1 cellular context compared by ENCODE assay signal in the genomic region with DNA sequence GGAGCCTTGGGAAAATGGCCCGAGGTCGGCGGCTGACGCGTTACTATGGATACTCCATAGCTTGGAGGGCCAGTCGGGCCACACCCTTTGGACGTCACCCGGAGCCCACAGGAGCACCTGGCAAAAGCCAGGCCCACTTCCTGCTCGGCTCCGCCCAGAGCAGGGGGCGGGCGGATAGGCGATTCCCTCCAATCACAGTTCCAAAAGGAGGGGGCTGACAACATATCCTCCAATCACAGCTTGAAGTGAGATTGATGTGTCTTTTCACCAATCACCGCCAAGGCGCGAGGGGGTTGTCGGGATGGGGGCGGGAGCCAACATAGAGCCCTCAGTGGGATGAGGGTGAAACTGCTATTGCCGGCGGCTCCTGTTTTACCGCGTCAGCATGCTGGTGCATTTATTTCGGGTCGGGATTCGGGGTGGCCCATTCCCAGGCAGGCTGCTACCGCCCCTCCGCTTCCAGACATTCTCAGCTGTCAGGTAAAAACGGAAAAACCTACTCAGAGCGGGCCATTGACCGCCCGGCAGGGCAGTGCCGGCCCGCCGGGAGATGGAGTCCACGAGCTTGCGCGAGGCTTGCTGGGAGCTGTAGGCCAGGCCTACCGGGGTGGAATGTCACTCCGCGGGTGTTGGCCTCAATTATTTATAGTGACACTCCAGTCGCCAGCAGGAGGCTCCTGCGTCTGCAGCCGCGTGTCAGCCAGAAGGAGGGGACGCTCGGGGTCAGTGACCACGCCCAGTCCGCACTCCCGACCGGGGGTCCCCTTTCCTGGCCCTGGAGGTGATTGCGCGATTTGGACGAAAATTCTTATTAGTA.
A peak's percentile ranks its signal among the peaks of the same experiment; 100 is the strongest.
TF ChIP-seq lines count a peak whose summit lies in the region.

A gene (plus strand): TSS at position 320 of the 817 bp plus-strand sequence. CDS start 66 bp downstream, at position 386.

TF ChIP-seq in HepG2, 621 proteins besides CTCF, POLR2A, EP300 and RAD21 (continued from another document and continues in another):
- TF ChIP-seq, protein P1, sequence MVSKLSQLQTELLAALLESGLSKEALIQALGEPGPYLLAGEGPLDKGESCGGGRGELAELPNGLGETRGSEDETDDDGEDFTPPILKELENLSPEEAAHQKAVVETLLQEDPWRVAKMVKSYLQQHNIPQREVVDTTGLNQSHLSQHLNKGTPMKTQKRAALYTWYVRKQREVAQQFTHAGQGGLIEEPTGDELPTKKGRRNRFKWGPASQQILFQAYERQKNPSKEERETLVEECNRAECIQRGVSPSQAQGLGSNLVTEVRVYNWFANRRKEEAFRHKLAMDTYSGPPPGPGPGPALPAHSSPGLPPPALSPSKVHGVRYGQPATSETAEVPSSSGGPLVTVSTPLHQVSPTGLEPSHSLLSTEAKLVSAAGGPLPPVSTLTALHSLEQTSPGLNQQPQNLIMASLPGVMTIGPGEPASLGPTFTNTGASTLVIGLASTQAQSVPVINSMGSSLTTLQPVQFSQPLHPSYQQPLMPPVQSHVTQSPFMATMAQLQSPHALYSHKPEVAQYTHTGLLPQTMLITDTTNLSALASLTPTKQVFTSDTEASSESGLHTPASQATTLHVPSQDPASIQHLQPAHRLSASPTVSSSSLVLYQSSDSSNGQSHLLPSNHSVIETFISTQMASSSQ (IDR thresholded peaks at IDR 0.05; ENCODE audit: low read depth) = no peak
- TF ChIP-seq, protein P1 (CRISPR knock-in tag; IDR thresholded peaks at IDR 0.05; ENCODE audit: borderline replicate concordance) = peak; percentile 76; the same call in 1 of the 2 replicates
- 0 out of 2 replicates have a peak, but pooled peaks have one; percentile 52 for TF ChIP-seq ZNF841 (CRISPR knock-in tag; IDR thresholded peaks at IDR 0.05; ENCODE audit: borderline replicate concordance)
- TF ChIP-seq, protein P2, sequence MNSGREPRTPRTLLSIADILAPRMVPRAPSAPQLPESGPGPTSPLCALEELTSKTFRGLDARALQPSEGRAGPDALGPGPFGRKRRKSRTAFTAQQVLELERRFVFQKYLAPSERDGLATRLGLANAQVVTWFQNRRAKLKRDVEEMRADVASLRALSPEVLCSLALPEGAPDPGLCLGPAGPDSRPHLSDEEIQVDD (CRISPR knock-in tag; IDR thresholded peaks at IDR 0.05; ENCODE audit: borderline replicate concordance) = no peak
- TF ChIP-seq, protein P3, sequence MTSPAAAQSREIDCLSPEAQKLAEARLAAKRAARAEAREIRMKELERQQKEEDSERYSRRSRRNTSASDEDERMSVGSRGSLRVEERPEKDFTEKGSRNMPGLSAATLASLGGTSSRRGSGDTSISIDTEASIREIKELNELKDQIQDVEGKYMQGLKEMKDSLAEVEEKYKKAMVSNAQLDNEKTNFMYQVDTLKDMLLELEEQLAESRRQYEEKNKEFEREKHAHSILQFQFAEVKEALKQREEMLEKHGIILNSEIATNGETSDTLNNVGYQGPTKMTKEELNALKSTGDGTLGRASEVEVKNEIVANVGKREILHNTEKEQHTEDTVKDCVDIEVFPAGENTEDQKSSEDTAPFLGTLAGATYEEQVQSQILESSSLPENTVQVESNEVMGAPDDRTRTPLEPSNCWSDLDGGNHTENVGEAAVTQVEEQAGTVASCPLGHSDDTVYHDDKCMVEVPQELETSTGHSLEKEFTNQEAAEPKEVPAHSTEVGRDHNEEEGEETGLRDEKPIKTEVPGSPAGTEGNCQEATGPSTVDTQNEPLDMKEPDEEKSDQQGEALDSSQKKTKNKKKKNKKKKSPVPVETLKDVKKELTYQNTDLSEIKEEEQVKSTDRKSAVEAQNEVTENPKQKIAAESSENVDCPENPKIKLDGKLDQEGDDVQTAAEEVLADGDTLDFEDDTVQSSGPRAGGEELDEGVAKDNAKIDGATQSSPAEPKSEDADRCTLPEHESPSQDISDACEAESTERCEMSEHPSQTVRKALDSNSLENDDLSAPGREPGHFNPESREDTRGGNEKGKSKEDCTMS (CRISPR knock-in tag; conservative IDR thresholded peaks at IDR 0.05) = no peak
- peak; percentile 98 for TF ChIP-seq GATAD1 (CRISPR knock-in tag; IDR thresholded peaks at IDR 0.05)
- TF ChIP-seq PCBP2 (optimal IDR thresholded peaks at IDR 0.05; ENCODE audit: low read depth, low read length, poor library complexity, severe bottlenecking) = no peak
- TF ChIP-seq, protein P4, sequence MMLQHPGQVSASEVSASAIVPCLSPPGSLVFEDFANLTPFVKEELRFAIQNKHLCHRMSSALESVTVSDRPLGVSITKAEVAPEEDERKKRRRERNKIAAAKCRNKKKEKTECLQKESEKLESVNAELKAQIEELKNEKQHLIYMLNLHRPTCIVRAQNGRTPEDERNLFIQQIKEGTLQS (CRISPR knock-in tag; IDR thresholded peaks at IDR 0.05) = no peak
- TF ChIP-seq, protein P5, sequence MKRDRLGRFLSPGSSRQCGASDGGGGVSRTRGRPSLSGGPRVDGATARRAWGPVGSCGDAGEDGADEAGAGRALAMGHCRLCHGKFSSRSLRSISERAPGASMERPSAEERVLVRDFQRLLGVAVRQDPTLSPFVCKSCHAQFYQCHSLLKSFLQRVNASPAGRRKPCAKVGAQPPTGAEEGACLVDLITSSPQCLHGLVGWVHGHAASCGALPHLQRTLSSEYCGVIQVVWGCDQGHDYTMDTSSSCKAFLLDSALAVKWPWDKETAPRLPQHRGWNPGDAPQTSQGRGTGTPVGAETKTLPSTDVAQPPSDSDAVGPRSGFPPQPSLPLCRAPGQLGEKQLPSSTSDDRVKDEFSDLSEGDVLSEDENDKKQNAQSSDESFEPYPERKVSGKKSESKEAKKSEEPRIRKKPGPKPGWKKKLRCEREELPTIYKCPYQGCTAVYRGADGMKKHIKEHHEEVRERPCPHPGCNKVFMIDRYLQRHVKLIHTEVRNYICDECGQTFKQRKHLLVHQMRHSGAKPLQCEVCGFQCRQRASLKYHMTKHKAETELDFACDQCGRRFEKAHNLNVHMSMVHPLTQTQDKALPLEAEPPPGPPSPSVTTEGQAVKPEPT (CRISPR knock-in tag; IDR thresholded peaks at IDR 0.05; ENCODE audit: low read depth) = peak; percentile 66; the same call in 1 of the 2 replicates
- TF ChIP-seq MAFG (CRISPR knock-in tag; IDR thresholded peaks at IDR 0.05) = no peak
- TF ChIP-seq, protein P6, sequence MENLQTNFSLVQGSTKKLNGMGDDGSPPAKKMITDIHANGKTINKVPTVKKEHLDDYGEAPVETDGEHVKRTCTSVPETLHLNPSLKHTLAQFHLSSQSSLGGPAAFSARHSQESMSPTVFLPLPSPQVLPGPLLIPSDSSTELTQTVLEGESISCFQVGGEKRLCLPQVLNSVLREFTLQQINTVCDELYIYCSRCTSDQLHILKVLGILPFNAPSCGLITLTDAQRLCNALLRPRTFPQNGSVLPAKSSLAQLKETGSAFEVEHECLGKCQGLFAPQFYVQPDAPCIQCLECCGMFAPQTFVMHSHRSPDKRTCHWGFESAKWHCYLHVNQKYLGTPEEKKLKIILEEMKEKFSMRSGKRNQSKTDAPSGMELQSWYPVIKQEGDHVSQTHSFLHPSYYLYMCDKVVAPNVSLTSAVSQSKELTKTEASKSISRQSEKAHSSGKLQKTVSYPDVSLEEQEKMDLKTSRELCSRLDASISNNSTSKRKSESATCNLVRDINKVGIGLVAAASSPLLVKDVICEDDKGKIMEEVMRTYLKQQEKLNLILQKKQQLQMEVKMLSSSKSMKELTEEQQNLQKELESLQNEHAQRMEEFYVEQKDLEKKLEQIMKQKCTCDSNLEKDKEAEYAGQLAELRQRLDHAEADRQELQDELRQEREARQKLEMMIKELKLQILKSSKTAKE (CRISPR knock-in tag; IDR thresholded peaks at IDR 0.05; ENCODE audit: borderline replicate concordance) = 0 out of 2 replicates have a peak, but pooled peaks have one; percentile 11
- no peak for TF ChIP-seq ZNF331 (CRISPR knock-in tag; IDR thresholded peaks at IDR 0.05)
- no peak; the same call in 1 of the 2 replicates for TF ChIP-seq GTF2F1 (IDR thresholded peaks at IDR 0.05; ENCODE audit: low read length)
- TF ChIP-seq REPIN1 (CRISPR knock-in tag; IDR thresholded peaks at IDR 0.05; ENCODE audit: borderline replicate concordance, low read depth) = 0 out of 2 replicates have a peak, but pooled peaks have one; percentile 6
- 0 out of 2 replicates have a peak, but pooled peaks have one; percentile 66 for TF ChIP-seq ZNF180 (CRISPR knock-in tag; IDR thresholded peaks at IDR 0.05; ENCODE audit: borderline replicate concordance, low read depth)
- no peak for TF ChIP-seq FOXP1 (IDR thresholded peaks at IDR 0.05)
- TF ChIP-seq FOXP1 (CRISPR knock-in tag; IDR thresholded peaks at IDR 0.05) = peak; percentile 21; the same call in 1 of the 2 replicates
- TF ChIP-seq FOSL1 (CRISPR knock-in tag; IDR thresholded peaks at IDR 0.05; ENCODE audit: borderline replicate concordance) = no peak
- TF ChIP-seq, protein P7, sequence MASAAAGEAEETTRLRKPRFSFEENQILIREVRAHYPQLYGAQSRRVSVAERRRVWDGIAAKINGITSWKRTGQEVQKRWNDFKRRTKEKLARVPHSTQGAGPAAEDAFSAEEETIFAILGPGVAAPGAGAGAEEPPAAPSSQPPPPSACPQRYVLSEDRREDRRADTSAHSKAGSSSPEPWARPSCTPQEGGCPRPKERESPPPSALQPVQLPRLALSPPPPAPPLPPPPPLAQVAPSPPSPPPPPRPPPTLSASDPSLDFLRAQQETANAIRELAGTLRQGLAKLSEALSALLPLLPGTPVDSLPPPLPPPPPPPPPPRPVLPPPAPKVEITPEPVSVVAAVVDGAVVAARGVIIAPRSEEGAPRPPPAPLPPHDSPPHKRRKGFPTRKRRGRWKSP (CRISPR knock-in tag; IDR thresholded peaks at IDR 0.05) = no peak
- TF ChIP-seq RELA (CRISPR knock-in tag; IDR thresholded peaks at IDR 0.05) = no peak; the same call in 1 of the 2 replicates
- peak; percentile 82 for TF ChIP-seq TEAD3 (CRISPR knock-in tag; optimal IDR thresholded peaks at IDR 0.05; ENCODE audit: borderline replicate concordance)
- TF ChIP-seq SKI (IDR thresholded peaks at IDR 0.05; ENCODE audit: partially characterized antibody) = no peak
- TF ChIP-seq RFXAP (CRISPR knock-in tag; IDR thresholded peaks at IDR 0.05; ENCODE audit: borderline replicate concordance) = peak; percentile 76; the same call in 1 of the 2 replicates
- no peak for TF ChIP-seq ZFP82 (CRISPR knock-in tag; IDR thresholded peaks at IDR 0.05; ENCODE audit: borderline replicate concordance)
- TF ChIP-seq STAG1 (CRISPR knock-in tag; IDR thresholded peaks at IDR 0.05) = peak; percentile 65
- no peak for TF ChIP-seq ZNF670 (CRISPR knock-in tag; IDR thresholded peaks at IDR 0.05; ENCODE audit: borderline replicate concordance)
- TF ChIP-seq, protein P8, sequence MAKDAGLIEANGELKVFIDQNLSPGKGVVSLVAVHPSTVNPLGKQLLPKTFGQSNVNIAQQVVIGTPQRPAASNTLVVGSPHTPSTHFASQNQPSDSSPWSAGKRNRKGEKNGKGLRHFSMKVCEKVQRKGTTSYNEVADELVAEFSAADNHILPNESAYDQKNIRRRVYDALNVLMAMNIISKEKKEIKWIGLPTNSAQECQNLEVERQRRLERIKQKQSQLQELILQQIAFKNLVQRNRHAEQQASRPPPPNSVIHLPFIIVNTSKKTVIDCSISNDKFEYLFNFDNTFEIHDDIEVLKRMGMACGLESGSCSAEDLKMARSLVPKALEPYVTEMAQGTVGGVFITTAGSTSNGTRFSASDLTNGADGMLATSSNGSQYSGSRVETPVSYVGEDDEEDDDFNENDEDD (CRISPR knock-in tag; IDR thresholded peaks at IDR 0.05; ENCODE audit: borderline replicate concordance) = peak; percentile 30; the same call in 1 of the 2 replicates
- TF ChIP-seq ZNF546 (CRISPR knock-in tag; conservative IDR thresholded peaks at IDR 0.05) = no peak
- TF ChIP-seq, protein P9, sequence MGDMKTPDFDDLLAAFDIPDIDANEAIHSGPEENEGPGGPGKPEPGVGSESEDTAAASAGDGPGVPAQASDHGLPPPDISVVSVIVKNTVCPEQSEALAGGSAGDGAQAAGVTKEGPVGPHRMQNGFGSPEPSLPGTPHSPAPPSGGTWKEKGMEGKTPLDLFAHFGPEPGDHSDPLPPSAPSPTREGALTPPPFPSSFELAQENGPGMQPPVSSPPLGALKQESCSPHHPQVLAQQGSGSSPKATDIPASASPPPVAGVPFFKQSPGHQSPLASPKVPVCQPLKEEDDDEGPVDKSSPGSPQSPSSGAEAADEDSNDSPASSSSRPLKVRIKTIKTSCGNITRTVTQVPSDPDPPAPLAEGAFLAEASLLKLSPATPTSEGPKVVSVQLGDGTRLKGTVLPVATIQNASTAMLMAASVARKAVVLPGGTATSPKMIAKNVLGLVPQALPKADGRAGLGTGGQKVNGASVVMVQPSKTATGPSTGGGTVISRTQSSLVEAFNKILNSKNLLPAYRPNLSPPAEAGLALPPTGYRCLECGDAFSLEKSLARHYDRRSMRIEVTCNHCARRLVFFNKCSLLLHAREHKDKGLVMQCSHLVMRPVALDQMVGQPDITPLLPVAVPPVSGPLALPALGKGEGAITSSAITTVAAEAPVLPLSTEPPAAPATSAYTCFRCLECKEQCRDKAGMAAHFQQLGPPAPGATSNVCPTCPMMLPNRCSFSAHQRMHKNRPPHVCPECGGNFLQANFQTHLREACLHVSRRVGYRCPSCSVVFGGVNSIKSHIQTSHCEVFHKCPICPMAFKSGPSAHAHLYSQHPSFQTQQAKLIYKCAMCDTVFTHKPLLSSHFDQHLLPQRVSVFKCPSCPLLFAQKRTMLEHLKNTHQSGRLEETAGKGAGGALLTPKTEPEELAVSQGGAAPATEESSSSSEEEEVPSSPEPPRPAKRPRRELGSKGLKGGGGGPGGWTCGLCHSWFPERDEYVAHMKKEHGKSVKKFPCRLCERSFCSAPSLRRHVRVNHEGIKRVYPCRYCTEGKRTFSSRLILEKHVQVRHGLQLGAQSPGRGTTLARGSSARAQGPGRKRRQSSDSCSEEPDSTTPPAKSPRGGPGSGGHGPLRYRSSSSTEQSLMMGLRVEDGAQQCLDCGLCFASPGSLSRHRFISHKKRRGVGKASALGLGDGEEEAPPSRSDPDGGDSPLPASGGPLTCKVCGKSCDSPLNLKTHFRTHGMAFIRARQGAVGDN (CRISPR knock-in tag; IDR thresholded peaks at IDR 0.05) = peak; percentile 83
- peak; percentile 73; the same call in 1 of the 2 replicates for TF ChIP-seq ZNF619 (CRISPR knock-in tag; IDR thresholded peaks at IDR 0.05)
- no peak for TF ChIP-seq NR2F2 (IDR thresholded peaks at IDR 0.05; ENCODE audit: borderline replicate concordance, low read depth)
- peak; percentile 16; the same call in 1 of the 2 replicates for TF ChIP-seq ZNF274 (CRISPR knock-in tag; IDR thresholded peaks at IDR 0.05)
- TF ChIP-seq, protein P10, sequence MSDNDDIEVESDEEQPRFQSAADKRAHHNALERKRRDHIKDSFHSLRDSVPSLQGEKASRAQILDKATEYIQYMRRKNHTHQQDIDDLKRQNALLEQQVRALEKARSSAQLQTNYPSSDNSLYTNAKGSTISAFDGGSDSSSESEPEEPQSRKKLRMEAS (IDR thresholded peaks at IDR 0.05) = peak; percentile 61
- TF ChIP-seq TCF12 (IDR thresholded peaks at IDR 0.05) = no peak
- TF ChIP-seq TCF12 (CRISPR knock-in tag; IDR thresholded peaks at IDR 0.05) = peak; percentile 4; the same call in 1 of the 2 replicates
